Comparison of ENCODE assay signal across 7 cellular contexts in the genomic region with DNA sequence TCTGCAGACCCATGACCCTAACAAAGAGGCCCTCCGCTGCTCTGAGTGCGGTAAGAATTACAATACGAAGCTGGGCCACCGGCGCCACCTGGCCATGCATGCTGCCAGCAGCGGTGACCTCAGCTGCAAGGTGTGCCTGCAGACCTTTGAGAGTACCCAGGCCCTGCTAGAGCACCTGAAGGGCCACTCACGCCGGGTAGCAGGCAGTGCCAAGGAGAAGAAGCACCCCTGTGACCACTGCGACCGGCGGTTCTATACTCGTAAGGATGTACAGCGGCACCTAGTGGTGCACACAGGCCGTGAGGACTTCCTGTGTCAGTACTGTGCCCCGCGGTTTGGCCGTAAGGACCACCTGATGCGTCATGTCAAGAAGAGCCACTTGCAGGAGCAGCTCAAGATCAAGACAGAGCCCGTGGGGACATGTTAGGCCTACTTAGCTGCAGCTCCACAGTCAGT.
A peak's percentile ranks its signal among the peaks of the same experiment; 100 is the strongest.
DNase-seq lines count a peak whose midpoint lies in the region; ATAC-seq and TF ChIP-seq lines count a peak whose summit lies in the region.
"Not testable (repeated sequence)": the region's sequence is repeated elsewhere in the genome, so short reads cannot be mapped to it uniquely, and the experiment has no call there.

No MANE protein-coding gene starts in this region.

- DNase-seq in ELR (ENCODE audit: low read depth) = peak; percentile 1
- peak; percentile 26 for DNase-seq in HT1080 (ENCODE audit: low read depth)
- peak; percentile 48 for DNase-seq in WERI-Rb-1
- peak; percentile 48 for DNase-seq in Right ventricle myocardium inferior (ENCODE audit: missing footprints)
- peak; percentile 60 for DNase-seq in mesendoderm
- not testable (repeated sequence) for DNase-seq in upper lobe of right lung

- H2AK5ac ChIP-seq in mesendoderm (ENCODE audit: low read length) = not testable (repeated sequence)

- not testable (repeated sequence) for H3K36me3 ChIP-seq in OCI-LY3 (replicated peaks; ENCODE audit: low read depth, low read length); WERI-Rb-1; mesendoderm (ENCODE audit: control insufficient read depth, insufficient read depth, low read length); upper lobe of right lung

- peak; percentile 75 for TF ChIP-seq CTCF in OCI-LY3 (IDR thresholded peaks at IDR 0.05; ENCODE audit: low read depth, low read length)
- peak; percentile 46 for TF ChIP-seq CTCF in WERI-Rb-1 (IDR thresholded peaks at IDR 0.05; ENCODE audit: low read depth, low read length)
- TF ChIP-seq CTCF in upper lobe of right lung (IDR thresholded peaks at IDR 0.05) = not testable (repeated sequence)

- not testable (repeated sequence) for H3K9me3 ChIP-seq in OCI-LY3 (ENCODE audit: insufficient read depth, low read length); WERI-Rb-1 (ENCODE audit: severe bottlenecking); upper lobe of right lung

- peak overlapping the region; percentile 48; the same call in 1 of the 2 replicates for H3K9ac ChIP-seq in OCI-LY3 (ENCODE audit: low read length)
- H3K9ac ChIP-seq in mesendoderm (ENCODE audit: low read length) = not testable (repeated sequence)

- H3K23ac ChIP-seq in mesendoderm (ENCODE audit: low read length) = not testable (repeated sequence)

- not testable (repeated sequence) for H3K56ac ChIP-seq in mesendoderm (ENCODE audit: low read length)

- H3K4me3 ChIP-seq in OCI-LY3 (ENCODE audit: low read length) = peak overlapping the region; percentile 76
- not testable (repeated sequence) for H3K4me3 ChIP-seq in WERI-Rb-1 (ENCODE audit: low read depth, low read length); mesendoderm (ENCODE audit: low read length); upper lobe of right lung

- H3K4me1 ChIP-seq in OCI-LY3 (ENCODE audit: low read length); mesendoderm (ENCODE audit: control insufficient read depth, low read depth, low read length); upper lobe of right lung: not testable (repeated sequence)

- H3K79me2 ChIP-seq in OCI-LY3 (ENCODE audit: low read length); mesendoderm (ENCODE audit: control insufficient read depth, insufficient read depth, low read length): not testable (repeated sequence)

- H3K27ac ChIP-seq in OCI-LY3 (ENCODE audit: low read length); WERI-Rb-1; mesendoderm (ENCODE audit: low read depth, low read length); upper lobe of right lung: not testable (repeated sequence)

- H3K18ac ChIP-seq in mesendoderm (ENCODE audit: low read length) = not testable (repeated sequence)

- peak overlapping the region; percentile 94 for H2AFZ ChIP-seq in OCI-LY3 (ENCODE audit: low read depth, low read length)

- not testable (repeated sequence) for H2BK15ac ChIP-seq in mesendoderm (replicated peaks; ENCODE audit: low read depth)

- no CpG with 5 or more reads among the region's 19 CpGs for WGBS in mesendoderm (ENCODE audit: extremely low coverage, insufficient coverage, low lambda C conversion rate)

- not testable (repeated sequence) for H3K79me1 ChIP-seq in mesendoderm (ENCODE audit: low read length)

- H3K4me2 ChIP-seq in OCI-LY3 (ENCODE audit: low read length) = peak overlapping the region; percentile 88
- H3K4me2 ChIP-seq in mesendoderm (ENCODE audit: low read length) = not testable (repeated sequence)

- H2BK5ac ChIP-seq in mesendoderm (ENCODE audit: low read length) = not testable (repeated sequence)

- H3K27me3 ChIP-seq in OCI-LY3 (ENCODE audit: low read depth, low read length); WERI-Rb-1 (ENCODE audit: insufficient read depth, low read depth, severe bottlenecking); mesendoderm (ENCODE audit: insufficient read depth, low read length, poor library complexity); upper lobe of right lung: not testable (repeated sequence)

- not testable (repeated sequence) for H4K20me1 ChIP-seq in OCI-LY3 (ENCODE audit: insufficient read depth, low read length)

- not testable (repeated sequence) for H2BK120ac ChIP-seq in mesendoderm (ENCODE audit: low read depth, low read length)

- ATAC-seq in Right ventricle myocardium inferior = not testable (repeated sequence)
- peak; percentile 14 for ATAC-seq in upper lobe of right lung

- H4K5ac ChIP-seq in mesendoderm (ENCODE audit: low read length) = not testable (repeated sequence)

- H4K8ac ChIP-seq in mesendoderm (ENCODE audit: low read depth, low read length) = not testable (repeated sequence)

- H3K4ac ChIP-seq in mesendoderm (ENCODE audit: low read depth, low read length) = not testable (repeated sequence)

- intact Hi-C loops in Right ventricle myocardium inferior (cut with DNase I); upper lobe of right lung (cut with DNase I): not testable (repeated sequence)
